Comparison of ENCODE assay signal across 7 cellular contexts in genomic region chr18:9093109-9093508, GRCh38. TPM values are rescaled to one million over a fixed set of nuclear protein-coding genes. Genes with fewer than 3 reads are reported as not detected.
DNase-seq lines count a peak whose midpoint lies in the region; ATAC-seq and TF ChIP-seq lines count a peak whose summit lies in the region.
"Not testable (repeated sequence)": the region's sequence is repeated elsewhere in the genome, so short reads cannot be mapped to it uniquely, and the experiment has no call there.

No MANE protein-coding gene starts in this region.

- H3K4me3 Mint-ChIP-seq in HFFc6; T-helper 2 cell treated with Interferon-gamma antibody and Interleukin-4, amounts not matched to agents 5 μg/mL and 100 μg/mL, for 36 hours; activated CD8-positive, alpha-beta memory T cell treated with anti-CD3 and anti-CD28 coated beads, Interleukin-2, amount 10 ng/mL, durations not matched to agents 7 days and 5 days; activated naive CD4-positive, alpha-beta T cell treated with anti-CD3 and anti-CD28 coated beads, Interleukin-2, amount 50 U/mL, for 24 hours: not testable (repeated sequence)
- H3K4me3 Mint-ChIP-seq in naive thymus-derived CD4-positive, alpha-beta T cell, result peak overlapping the region in 1 of 10 donors; percentile 5

- TF ChIP-seq POLR2A in transverse colon (IDR thresholded peaks at IDR 0.05), result not testable (repeated sequence)

- H3K4me1 ChIP-seq in naive thymus-derived CD4-positive, alpha-beta T cell (ENCODE audit: control insufficient read depth in 2 of 2, insufficient read depth in 2 of 2, low read length in 2 of 2), result peaks cover 27 to 54% of the 10 kb centered on the region in 2 donors
- peaks cover 7 to 31% (median 11%) of the 10 kb centered on the region in 4 donors for H3K4me1 ChIP-seq in transverse colon

- not testable (repeated sequence) for H3K36me3 Mint-ChIP-seq in HFFc6 (ENCODE audit: low read depth); activated naive CD4-positive, alpha-beta T cell treated with anti-CD3 and anti-CD28 coated beads, Interleukin-2, amount 50 U/mL, for 24 hours
- H3K36me3 Mint-ChIP-seq in T-helper 2 cell treated with Interferon-gamma antibody and Interleukin-4, amounts not matched to agents 5 μg/mL and 100 μg/mL, for 36 hours (ENCODE audit: low read depth), result peaks cover 23% of the 10 kb centered on the region
- peaks cover 21% of the 10 kb centered on the region for H3K36me3 Mint-ChIP-seq in activated CD8-positive, alpha-beta memory T cell treated with anti-CD3 and anti-CD28 coated beads, Interleukin-2, amount 10 ng/mL, durations not matched to agents 7 days and 5 days
- peaks cover 0 to 25% (median 0%) of the 10 kb centered on the region in 5 donors for H3K36me3 Mint-ChIP-seq in naive thymus-derived CD4-positive, alpha-beta T cell

- not testable (repeated sequence) for H3K9me3 Mint-ChIP-seq in HFFc6; T-helper 2 cell treated with Interferon-gamma antibody and Interleukin-4, amounts not matched to agents 5 μg/mL and 100 μg/mL, for 36 hours; activated CD8-positive, alpha-beta memory T cell treated with anti-CD3 and anti-CD28 coated beads, Interleukin-2, amount 10 ng/mL, durations not matched to agents 7 days and 5 days (ENCODE audit: low read depth); naive thymus-derived CD4-positive, alpha-beta T cell
- H3K9me3 Mint-ChIP-seq in activated naive CD4-positive, alpha-beta T cell treated with anti-CD3 and anti-CD28 coated beads, Interleukin-2, amount 50 U/mL, for 24 hours, result peaks cover 10% of the 10 kb centered on the region

- peak overlapping the region; percentile 97 for H3K27ac ChIP-seq in brain microvascular endothelial cell
- not testable (repeated sequence) for H3K27ac ChIP-seq in naive thymus-derived CD4-positive, alpha-beta T cell (ENCODE audit: low read depth, low read length)
- H3K27ac ChIP-seq in transverse colon, result peak overlapping the region; percentile 42 to 60 (median 57)

- POLR2A ChIA-PET in naive thymus-derived CD4-positive, alpha-beta T cell (lab: Charles Lee), result interaction anchor here (3.0 to 8.3 kb wide), 4 partner anchors 9 to 45 kb away, joined by 14 to 78 read pairs (median 56); partner anchors contain the start of genes ANKRD12 and NDUFV2

- H3K9me3 ChIP-seq in naive thymus-derived CD4-positive, alpha-beta T cell (ENCODE audit: control insufficient read depth in 2 of 3, low read length in 3 of 3); transverse colon: not testable (repeated sequence)

- peak overlapping the region; percentile 97 for H3K27ac Mint-ChIP-seq in HFFc6
- H3K27ac Mint-ChIP-seq in T-helper 2 cell treated with Interferon-gamma antibody and Interleukin-4, amounts not matched to agents 5 μg/mL and 100 μg/mL, for 36 hours, result peak overlapping the region; percentile 52
- peak overlapping the region; percentile 62 for H3K27ac Mint-ChIP-seq in activated CD8-positive, alpha-beta memory T cell treated with anti-CD3 and anti-CD28 coated beads, Interleukin-2, amount 10 ng/mL, durations not matched to agents 7 days and 5 days
- peak overlapping the region; percentile 62 for H3K27ac Mint-ChIP-seq in activated naive CD4-positive, alpha-beta T cell treated with anti-CD3 and anti-CD28 coated beads, Interleukin-2, amount 50 U/mL, for 24 hours
- H3K27ac Mint-ChIP-seq in naive thymus-derived CD4-positive, alpha-beta T cell, result peak overlapping the region; percentile 9 to 97 (median 75)

- in situ Hi-C loops in brain microvascular endothelial cell (cut with HindIII; ENCODE audit: low pct_ligation_motif_present, low sequenced_read_pairs), result not testable (repeated sequence)
- in situ Hi-C loops in transverse colon (cut with MboI; ENCODE audit: low pct_ligation_motif_present in 1 of 4, low pct_unique_long_range_greater_than_20kb in 1 of 4, low sequenced_read_pairs in 3 of 4), result loop anchor here in 2 of 4 donors (25.0 kb wide), 1 partner anchor 244 kb away; the partner anchor contains the start of gene TWSG1 (in 2 of the 2)

- TF ChIP-seq CTCF in HFFc6 (IDR thresholded peaks at IDR 0.05); brain microvascular endothelial cell (IDR thresholded peaks at IDR 0.05; ENCODE audit: low read depth, low read length, missing control alignments); transverse colon (IDR thresholded peaks at IDR 0.05): not testable (repeated sequence)

- whole genome bisulfite sequencing in transverse colon (ENCODE audit: low coverage in 1 of 2), 2 donors, result 63% methylated on average over 3 of the region's 3 CpGs; no CpG with 5 or more reads in 1 of the 2 donors

- intact Hi-C loops in naive thymus-derived CD4-positive, alpha-beta T cell (cut with micrococcal nuclease); transverse colon (cut with DNase I; ENCODE audit: low total_unique reads): not testable (repeated sequence)

- H3K4me3 ChIP-seq in brain microvascular endothelial cell (ENCODE audit: low read depth, low read length); naive thymus-derived CD4-positive, alpha-beta T cell (ENCODE audit: low read length); transverse colon: not testable (repeated sequence)

- TF ChIP-seq EP300 in transverse colon (IDR thresholded peaks at IDR 0.05; ENCODE audit: low read depth), result not testable (repeated sequence)

- ATAC-seq in activated CD8-positive, alpha-beta memory T cell treated with anti-CD3 and anti-CD28 coated beads, Interleukin-2, amount 10 ng/mL, durations not matched to agents 7 days and 5 days; naive thymus-derived CD4-positive, alpha-beta T cell: not testable (repeated sequence)

- peaks cover 47% of the 10 kb centered on the region for H3K4me1 Mint-ChIP-seq in HFFc6 (ENCODE audit: low read depth)
- peaks cover 76% of the 10 kb centered on the region for H3K4me1 Mint-ChIP-seq in T-helper 2 cell treated with Interferon-gamma antibody and Interleukin-4, amounts not matched to agents 5 μg/mL and 100 μg/mL, for 36 hours (ENCODE audit: low read depth)
- peaks cover 86% of the 10 kb centered on the region for H3K4me1 Mint-ChIP-seq in activated CD8-positive, alpha-beta memory T cell treated with anti-CD3 and anti-CD28 coated beads, Interleukin-2, amount 10 ng/mL, durations not matched to agents 7 days and 5 days
- H3K4me1 Mint-ChIP-seq in activated naive CD4-positive, alpha-beta T cell treated with anti-CD3 and anti-CD28 coated beads, Interleukin-2, amount 50 U/mL, for 24 hours, result peaks cover 89% of the 10 kb centered on the region
- peaks cover 40 to 86% (median 77%) of the 10 kb centered on the region in 7 donors for H3K4me1 Mint-ChIP-seq in naive thymus-derived CD4-positive, alpha-beta T cell

- not testable (repeated sequence) for H3K36me3 ChIP-seq in brain microvascular endothelial cell (replicated peaks); naive thymus-derived CD4-positive, alpha-beta T cell (ENCODE audit: control insufficient read depth in 2 of 3, insufficient read depth in 3 of 3, low read length in 3 of 3); transverse colon

- H3K27me3 Mint-ChIP-seq in HFFc6 (ENCODE audit: insufficient read depth); T-helper 2 cell treated with Interferon-gamma antibody and Interleukin-4, amounts not matched to agents 5 μg/mL and 100 μg/mL, for 36 hours (ENCODE audit: low read depth); activated CD8-positive, alpha-beta memory T cell treated with anti-CD3 and anti-CD28 coated beads, Interleukin-2, amount 10 ng/mL, durations not matched to agents 7 days and 5 days; activated naive CD4-positive, alpha-beta T cell treated with anti-CD3 and anti-CD28 coated beads, Interleukin-2, amount 50 U/mL, for 24 hours; naive thymus-derived CD4-positive, alpha-beta T cell: not testable (repeated sequence)

- H3K27me3 ChIP-seq in brain microvascular endothelial cell (replicated peaks); naive thymus-derived CD4-positive, alpha-beta T cell (ENCODE audit: control insufficient read depth in 2 of 2, insufficient read depth in 2 of 2, low read length in 2 of 2); transverse colon: not testable (repeated sequence)

- CTCF ChIA-PET in activated CD8-positive, alpha-beta memory T cell treated with anti-CD3 and anti-CD28 coated beads, Interleukin-2, amount 10 ng/mL, durations not matched to agents 7 days and 5 days (lab: Charles Lee), result not testable (repeated sequence)
- CTCF ChIA-PET in naive thymus-derived CD4-positive, alpha-beta T cell (lab: Charles Lee), result interaction anchor here (1.0 to 1.1 kb wide), 2 partner anchors 10 to 50 kb away, joined by 3 to 6 read pairs; no protein-coding TSS in a partner anchor

- DNase-seq in HFFc6; T-helper 2 cell treated with Interferon-gamma antibody and Interleukin-4, amounts not matched to agents 5 μg/mL and 100 μg/mL, for 36 hours (ENCODE audit: low spot score); activated CD8-positive, alpha-beta memory T cell treated with anti-CD3 and anti-CD28 coated beads, Interleukin-2, amount 10 ng/mL, durations not matched to agents 7 days and 5 days; brain microvascular endothelial cell; naive thymus-derived CD4-positive, alpha-beta T cell; transverse colon: not testable (repeated sequence)

RNA-seq across cellular contexts. Expression of gene NDUFV2, which starts 9.4 kb away (rescaled TPM):
- 100 to 1,000 TPM; 157 to 198 (median 184) TPM for total RNA-seq in HFFc6 (2021; fragmentation: NEBNext Ultra II Directional; extraction: Animal tissue kit (Norgen Biotek cat#: 25700))
- total RNA-seq in activated CD8-positive, alpha-beta memory T cell treated with anti-CD3 and anti-CD28 coated beads, Interleukin-2, amount 10 ng/mL, durations not matched to agents 7 days and 5 days, result 100 to 1,000 TPM; 222 to 302 TPM
- 100 to 1,000 TPM; 127 to 198 (median 171) TPM for total RNA-seq in naive thymus-derived CD4-positive, alpha-beta T cell
- 100 to 1,000 TPM; 140 to 190 TPM for polyA plus RNA-seq in naive thymus-derived CD4-positive, alpha-beta T cell
- 100 to 1,000 TPM in 3 of 4 donors, 10 to 100 TPM in 1; 24.7 to 140 (median 113) TPM for total RNA-seq in transverse colon

RNA-seq across cellular contexts. Expression of gene ANKRD12, which starts 43.5 kb away (rescaled TPM):
- 10 to 100 TPM; 26.5 to 31.3 (median 29.8) TPM for total RNA-seq in HFFc6 (2021; fragmentation: NEBNext Ultra II Directional; extraction: Animal tissue kit (Norgen Biotek cat#: 25700))
- total RNA-seq in activated CD8-positive, alpha-beta memory T cell treated with anti-CD3 and anti-CD28 coated beads, Interleukin-2, amount 10 ng/mL, durations not matched to agents 7 days and 5 days, result 10 to 100 TPM; 67.5 to 76.9 TPM
- total RNA-seq in naive thymus-derived CD4-positive, alpha-beta T cell, result 100 to 1,000 TPM in 4 of 5 experiments, 10 to 100 TPM in 1; 98.9 to 274 (median 204) TPM
- polyA plus RNA-seq in naive thymus-derived CD4-positive, alpha-beta T cell, result 10 to 100 TPM; 48.7 to 90.0 TPM
- 10 to 100 TPM; 17.5 to 91.8 (median 59.1) TPM for total RNA-seq in transverse colon
